9 cellular contexts compared by ENCODE assay signal in the genomic region with DNA sequence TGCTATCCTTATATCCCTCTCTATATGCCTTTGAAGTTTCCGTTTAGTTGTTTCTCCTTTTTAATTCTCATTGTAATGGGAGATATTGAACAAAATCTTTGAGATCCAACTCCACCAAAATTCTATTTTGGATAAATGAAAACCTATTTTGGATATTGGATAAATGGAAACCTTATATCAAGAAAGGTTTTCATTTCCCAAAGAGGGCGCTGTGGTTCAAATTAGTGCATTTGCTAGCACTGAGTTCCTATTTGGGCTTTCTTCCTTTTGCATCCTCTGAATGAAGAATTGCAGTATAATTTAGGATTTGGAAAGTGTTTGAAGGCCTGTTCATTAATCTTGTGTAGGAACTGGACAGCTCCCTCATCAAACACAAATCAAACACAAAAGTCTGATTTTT.
DNase-seq lines count a peak whose midpoint lies in the region; ATAC-seq and TF ChIP-seq lines count a peak whose summit lies in the region.
"Had no signal": no experiment of that assay in that cellular context is flagged by ENCODE, and none has a peak within 500 bp of the region (broad histone marks: within the 10 kb centered on the region; RNA-seq: fewer than 3 reads in every experiment).

No MANE protein-coding gene starts in this region.

- DNase-seq in EL (peak; percentile 50), astrocyte of the spinal cord (ENCODE audit: low read depth, low spot score) (peak; percentile 46), myocyte (ENCODE audit: low read depth) (peak; percentile 68), SK-N-DZ (ENCODE audit: low spot score) (no peak)
- peak; percentile 7 for DNase-seq in Jurkat, Clone E6-1 (ENCODE audit: low read depth, low spot score)
- DNase-seq: naive thymus-derived CD8-positive, alpha-beta T cell had no signal

- in situ Hi-C loops in astrocyte of the spinal cord (cut with HindIII; ENCODE audit: low sequenced_read_pairs) = no loop called here

- no peak for ATAC-seq in HG02884 (IDR thresholded peaks at IDR 0.05; ENCODE audit: unreplicated experiment)
- no peak for ATAC-seq in GM21619 (IDR thresholded peaks at IDR 0.05; ENCODE audit: unreplicated experiment)
- ATAC-seq: naive thymus-derived CD8-positive, alpha-beta T cell had no signal

- peak; percentile 52 for TF ChIP-seq CTCF in astrocyte of the spinal cord (IDR thresholded peaks at IDR 0.05; ENCODE audit: low read depth, low read length)

- no peak overlapping the region for H3K4me3 ChIP-seq in Jurkat, Clone E6-1 (ENCODE audit: low read length)
- H3K4me3 ChIP-seq in astrocyte of the spinal cord (ENCODE audit: low read depth, low read length) = no peak overlapping the region
- H3K4me3 ChIP-seq: SJSA1 had no signal
